Comparison of ENCODE assay signal across 25 cellular contexts in genomic region chr10:131345691-131346090, GRCh38. TPM values are rescaled to one million over a fixed set of nuclear protein-coding genes. Genes with fewer than 3 reads are reported as not detected.
A peak's percentile ranks its signal among the peaks of the same experiment; 100 is the strongest.
DNase-seq lines count a peak whose midpoint lies in the region; ATAC-seq and TF ChIP-seq lines count a peak whose summit lies in the region.
"Had no signal": no experiment of that assay in that cellular context is flagged by ENCODE, and none has a peak within 500 bp of the region (broad histone marks: within the 10 kb centered on the region; RNA-seq: fewer than 3 reads in every experiment).

No MANE protein-coding gene starts in this region.

- DNase-seq in esophagus muscularis mucosa (ENCODE audit: extremely low spot score) (peak; percentile 45), T-cell (no peak), epidermal melanocyte (ENCODE audit: insufficient read length, low spot score) (no peak)
- no peak for DNase-seq in stimulated activated CD4-positive, alpha-beta T cell treated with anti-CD3 and anti-CD28 coated beads, Interleukin-2, amount 100 ng/mL, for 24 hours
- DNase-seq: 8988T; ACHN; BE2C; C1 segment of cervical spinal cord; CD4-positive, alpha-beta memory T cell; CD4-positive, CD25-positive, alpha-beta regulatory T cell; CD8-positive, alpha-beta memory T cell; COR-L47; DMS 273 treated with DMSO at 0.1 percent for 48 hours; DMS153; DMS53; DMS79; DND-41; EL; GDM1 had no signal

- 90% methylated on average over 9 of the region's 11 CpGs for WGBS in esophagus muscularis mucosa

- POLR2A ChIA-PET in T-cell (lab: Charles Lee), result no interaction called here

- H3K4me1 Mint-ChIP-seq in T-cell, result no peaks in the 10 kb centered on the region
- H3K4me1 Mint-ChIP-seq: CD14-positive monocyte; CD4-positive, alpha-beta memory T cell; CD4-positive, CD25-positive, alpha-beta regulatory T cell; CD8-positive, alpha-beta memory T cell had no signal

- no peak for ATAC-seq in T-cell (replicated peaks in 1 of 4)
- ATAC-seq: GM12878 had no signal

- H3K4me3 ChIP-seq in BLaER1, result no peak overlapping the region
- no peak overlapping the region for H3K4me3 ChIP-seq in BLaER1 treated with 17β-estradiol and CSF1 and Interleukin-3, amounts not matched to agents 10 nM and 100 nM
- no peak overlapping the region for H3K4me3 ChIP-seq in esophagus muscularis mucosa
- H3K4me3 ChIP-seq: GM12878 had no signal

- peak overlapping the region; percentile 57 for H3K4me2 ChIP-seq in BLaER1
- peak overlapping the region; percentile 0 to 70 (median 44); a peak in 15 of 22 replicates for H3K4me2 ChIP-seq in BLaER1 treated with 17β-estradiol and CSF1 and Interleukin-3, amounts not matched to agents 10 nM and 100 nM

- H3K27ac ChIP-seq in BLaER1 (no peak overlapping the region), esophagus muscularis mucosa (replicated peaks in 1 of 4) (no peak overlapping the region)
- no peak overlapping the region for H3K27ac ChIP-seq in BLaER1 treated with 17β-estradiol and CSF1 and Interleukin-3, amounts not matched to agents 10 nM and 100 nM

- H3K36me3 Mint-ChIP-seq in T-cell, result no peaks in the 10 kb centered on the region
- H3K36me3 Mint-ChIP-seq: CD14-positive monocyte; CD4-positive, alpha-beta memory T cell; CD4-positive, CD25-positive, alpha-beta regulatory T cell; CD8-positive, alpha-beta memory T cell had no signal

- TF ChIP-seq CTCF in esophagus muscularis mucosa (IDR thresholded peaks at IDR 0.05), result no peak

- peaks cover 3 to 17% of the 10 kb centered on the region in 2 donors for H3K27me3 Mint-ChIP-seq in T-cell
- H3K27me3 Mint-ChIP-seq: CD4-positive, alpha-beta memory T cell; CD4-positive, CD25-positive, alpha-beta regulatory T cell; CD8-positive, alpha-beta memory T cell had no signal

- H4K20me1 ChIP-seq in BLaER1, result no peaks in the 10 kb centered on the region
- H4K20me1 ChIP-seq in BLaER1 treated with 17β-estradiol and CSF1 and Interleukin-3, amounts not matched to agents 10 nM and 100 nM, result peaks cover 0 to 2% (median 0%) of the 10 kb centered on the region in 11 experiments; a peak in 2 of 22 replicates

- no peak overlapping the region for H3K27ac Mint-ChIP-seq in T-cell
- H3K27ac Mint-ChIP-seq: CD4-positive, alpha-beta memory T cell; CD4-positive, CD25-positive, alpha-beta regulatory T cell; CD8-positive, alpha-beta memory T cell had no signal

- H3K9ac ChIP-seq in BLaER1, result no peak overlapping the region
- H3K9ac ChIP-seq in BLaER1 treated with 17β-estradiol and CSF1 and Interleukin-3, amounts not matched to agents 10 nM and 100 nM, result no peak overlapping the region

- H3K36me3 ChIP-seq in BLaER1, result no peaks in the 10 kb centered on the region
- no peaks in the 10 kb centered on the region for H3K36me3 ChIP-seq in BLaER1 treated with 17β-estradiol and CSF1 and Interleukin-3, amounts not matched to agents 10 nM and 100 nM
- H3K36me3 ChIP-seq in esophagus muscularis mucosa, result no peaks in the 10 kb centered on the region
- H3K36me3 ChIP-seq: BE2C had no signal

- TF ChIP-seq EP300 in esophagus muscularis mucosa (IDR thresholded peaks at IDR 0.05), result no peak

- intact Hi-C loops in esophagus muscularis mucosa (cut with DNase I), result no loop called here

- H3K4me3 Mint-ChIP-seq in T-cell, result no peak overlapping the region
- H3K4me3 Mint-ChIP-seq: CD14-positive monocyte; CD4-positive, alpha-beta memory T cell; CD4-positive, CD25-positive, alpha-beta regulatory T cell; CD8-positive, alpha-beta memory T cell had no signal

- CTCF ChIA-PET in T-cell (lab: Charles Lee), result no interaction called here

- H3K9me3 ChIP-seq in BLaER1, result no peaks in the 10 kb centered on the region
- 0 out of 22 replicates have a peak, but pooled peaks cover 0 to 4% (median 0%) of the 10 kb centered on the region in 11 experiments for H3K9me3 ChIP-seq in BLaER1 treated with 17β-estradiol and CSF1 and Interleukin-3, amounts not matched to agents 10 nM and 100 nM (replicated peaks in 1 of 11)
- no peaks in the 10 kb centered on the region for H3K9me3 ChIP-seq in esophagus muscularis mucosa
- H3K9me3 ChIP-seq: BE2C had no signal

- H3K27me3 ChIP-seq in BLaER1 (no peaks in the 10 kb centered on the region; the same call in 1 of the 2 replicates), esophagus muscularis mucosa (peaks cover 0 to 41% (median 0%) of the 10 kb centered on the region in 4 donors)
- H3K27me3 ChIP-seq in BLaER1 treated with 17β-estradiol and CSF1 and Interleukin-3, amounts not matched to agents 10 nM and 100 nM, result peaks cover 0 to 4% (median 0%) of the 10 kb centered on the region in 11 experiments; a peak in 2 of 22 replicates
- H3K27me3 ChIP-seq: BE2C had no signal

- no peak for TF ChIP-seq POLR2A in esophagus muscularis mucosa (IDR thresholded peaks at IDR 0.05; ENCODE audit: low read depth)

- H3K9me3 Mint-ChIP-seq in T-cell, result peaks cover 0 to 3% (median 2%) of the 10 kb centered on the region in 3 donors

- H3K4me1 ChIP-seq in BLaER1 (peaks cover 35% of the 10 kb centered on the region), esophagus muscularis mucosa (no peaks in the 10 kb centered on the region)
- peaks cover 0 to 36% (median 24%) of the 10 kb centered on the region in 10 experiments; a peak in 16 of 20 replicates for H3K4me1 ChIP-seq in BLaER1 treated with 17β-estradiol and CSF1 and Interleukin-3, amounts not matched to agents 10 nM and 100 nM
- H3K4me1 ChIP-seq: BE2C had no signal

RNA-seq across cellular contexts. Expression of gene TCERG1L, which starts 34.2 kb away (rescaled TPM):
- total RNA-seq in esophagus muscularis mucosa, result not detected
- under 1 TPM in 4 of 5 donors, not detected in 1; 0.13 to 0.29 (median 0.21) TPM for total RNA-seq in T-cell
- total RNA-seq: CD4-positive, alpha-beta memory T cell; CD4-positive, CD25-positive, alpha-beta regulatory T cell; Daoy; G401; GM12878 had no signal
